36 cellular contexts compared by ENCODE assay signal in genomic region chr17:35154486-35154885, GRCh38. TPM values are rescaled to one million over a fixed set of nuclear protein-coding genes. Genes with fewer than 3 reads are reported as not detected.
"Had no signal": no experiment of that assay in that cellular context is flagged by ENCODE, and none has a peak within 500 bp of the region (broad histone marks: within the 10 kb centered on the region; RNA-seq: fewer than 3 reads in every experiment).

No MANE protein-coding gene starts in this region.

- H3K36me3 Mint-ChIP-seq: activated naive CD8-positive, alpha-beta T cell treated with anti-CD3 and anti-CD28 coated beads for 36 hours; brain had no signal

- H3K9me3 ChIP-seq: ascending aorta, breast epithelium, esophagus squamous epithelium, gastroesophageal sphincter had no signal

- H3K27ac Mint-ChIP-seq: activated CD4-positive, alpha-beta T cell treated with anti-CD3 and anti-CD28 coated beads for 36 hours; activated CD4-positive, alpha-beta T cell treated with anti-CD3 and anti-CD28 coated beads, Interleukin-2, amount 10 ng/mL, durations not matched to agents 24 days and 14 days; activated CD8-positive, alpha-beta T cell treated with anti-CD3 and anti-CD28 coated beads for 36 hours; activated naive CD8-positive, alpha-beta T cell treated with anti-CD3 and anti-CD28 coated beads for 36 hours; activated naive CD8-positive, alpha-beta T cell treated with anti-CD3 and anti-CD28 coated beads, Interleukin-2, amount 50 U/mL, for 24 hours; activated T-helper 17 cell treated with anti-CD3 and anti-CD28 coated beads, Interleukin-2, amount 50 U/mL, for 72 hours had no signal

- H3K4me3 ChIP-seq: ascending aorta, breast epithelium, cardiac muscle cell, esophagus squamous epithelium, gastroesophageal sphincter had no signal

- FAIRE-seq: colon, endometrium, endothelial cell of umbilical vein had no signal

- H3K27me3 ChIP-seq: ascending aorta, breast epithelium, cardiac muscle cell, gastroesophageal sphincter had no signal

- H3K36me3 ChIP-seq: ascending aorta, breast epithelium, esophagus squamous epithelium, gastroesophageal sphincter had no signal

- DNase-seq: activated CD4-positive, alpha-beta T cell treated with anti-CD3 and anti-CD28 coated beads for 36 hours; activated CD4-positive, alpha-beta T cell treated with anti-CD3 and anti-CD28 coated beads, Interleukin-2, amount 10 ng/mL, durations not matched to agents 24 days and 14 days; activated CD4-positive, CD25-positive, alpha-beta regulatory T cell; activated CD4-positive, CD25-positive, alpha-beta regulatory T cell treated with anti-CD3 and anti-CD28 coated beads, Interleukin-2, amount 50 U/mL, for 72 hours; activated CD8-positive, alpha-beta memory T cell treated with anti-CD3 and anti-CD28 coated beads for 24 hours; activated CD8-positive, alpha-beta T cell treated with anti-CD3 and anti-CD28 coated beads for 36 hours; activated effector memory CD4-positive, alpha-beta T cell treated with Interleukin-2 at 50 U/mL for 16 hours; activated gamma-delta T cell treated with Interleukin-2 at 50 U/mL for 16 hours; activated naive CD4-positive, alpha-beta T cell treated with anti-CD3 and anti-CD28 coated beads, Interleukin-2, amount 50 U/mL, for 16 hours; activated naive CD4-positive, alpha-beta T cell treated with Interleukin-2 at 50 U/mL for 16 hours; activated naive CD8-positive, alpha-beta T cell treated with anti-CD3 and anti-CD28 coated beads for 36 hours; activated naive CD8-positive, alpha-beta T cell treated with anti-CD3 and anti-CD28 coated beads, Interleukin-2, amount 50 U/mL, for 24 hours; activated T-cell treated with anti-CD3 and anti-CD28 coated beads, Interleukin-2, amount 50 U/mL, for 4 hours; cortex of kidney; dermis blood vessel endothelial cell; effector CD4-positive, alpha-beta T cell; esophagus squamous epithelium; foreskin melanocyte; T-helper 1 cell; T-helper 2 cell had no signal

- H3K9me3 Mint-ChIP-seq: activated CD8-positive, alpha-beta T cell treated with anti-CD3 and anti-CD28 coated beads for 36 hours; activated naive CD8-positive, alpha-beta T cell treated with anti-CD3 and anti-CD28 coated beads for 36 hours; activated naive CD8-positive, alpha-beta T cell treated with anti-CD3 and anti-CD28 coated beads, Interleukin-2, amount 50 U/mL, for 24 hours; activated T-cell treated with anti-CD3 and anti-CD28 coated beads, Interleukin-2, amount 50 U/mL, for 4 hours; activated T-helper 17 cell treated with anti-CD3 and anti-CD28 coated beads, Interleukin-2, amount 50 U/mL, for 72 hours; brain; central memory CD8-positive, alpha-beta T cell had no signal

- H3K4me3 Mint-ChIP-seq: activated CD4-positive, alpha-beta T cell treated with anti-CD3 and anti-CD28 coated beads for 36 hours; activated CD4-positive, alpha-beta T cell treated with anti-CD3 and anti-CD28 coated beads, Interleukin-2, amount 10 ng/mL, durations not matched to agents 24 days and 14 days; activated CD8-positive, alpha-beta T cell treated with anti-CD3 and anti-CD28 coated beads for 36 hours; activated naive CD8-positive, alpha-beta T cell treated with anti-CD3 and anti-CD28 coated beads for 36 hours; activated naive CD8-positive, alpha-beta T cell treated with anti-CD3 and anti-CD28 coated beads, Interleukin-2, amount 50 U/mL, for 24 hours; activated T-cell treated with anti-CD3 and anti-CD28 coated beads, Interleukin-2, amount 50 U/mL, for 4 hours; activated T-helper 17 cell treated with anti-CD3 and anti-CD28 coated beads, Interleukin-2, amount 50 U/mL, for 72 hours; central memory CD8-positive, alpha-beta T cell had no signal

- H3K27ac ChIP-seq: ascending aorta, breast epithelium, cardiac muscle cell, epithelial cell of prostate, esophagus squamous epithelium, gastroesophageal sphincter had no signal

- H3K4me1 ChIP-seq: ascending aorta, breast epithelium, esophagus squamous epithelium, gastroesophageal sphincter had no signal

- H3K27me3 Mint-ChIP-seq: activated CD4-positive, alpha-beta T cell treated with anti-CD3 and anti-CD28 coated beads for 36 hours; activated CD8-positive, alpha-beta T cell treated with anti-CD3 and anti-CD28 coated beads for 36 hours; activated naive CD8-positive, alpha-beta T cell treated with anti-CD3 and anti-CD28 coated beads for 36 hours; activated naive CD8-positive, alpha-beta T cell treated with anti-CD3 and anti-CD28 coated beads, Interleukin-2, amount 50 U/mL, for 24 hours; activated T-helper 17 cell treated with anti-CD3 and anti-CD28 coated beads, Interleukin-2, amount 50 U/mL, for 72 hours; central memory CD8-positive, alpha-beta T cell had no signal

- ATAC-seq: activated CD4-positive, alpha-beta T cell treated with anti-CD3 and anti-CD28 coated beads for 36 hours; activated CD8-positive, alpha-beta T cell treated with anti-CD3 and anti-CD28 coated beads for 36 hours; activated naive CD8-positive, alpha-beta T cell treated with anti-CD3 and anti-CD28 coated beads, Interleukin-2, amount 50 U/mL, for 24 hours; activated T-cell treated with anti-CD3 and anti-CD28 coated beads, Interleukin-2, amount 50 U/mL, for 4 hours; activated T-helper 17 cell treated with anti-CD3 and anti-CD28 coated beads, Interleukin-2, amount 50 U/mL, for 72 hours; gastroesophageal sphincter had no signal

- H3K4me1 Mint-ChIP-seq: brain had no signal

RNA-seq across cellular contexts. Expression of gene UNC45B, which starts 6.9 kb away (rescaled TPM):
- total RNA-seq: activated CD4-positive, alpha-beta T cell treated with anti-CD3 and anti-CD28 coated beads, Interleukin-2, amount 10 ng/mL, durations not matched to agents 24 days and 14 days; activated T-cell treated with anti-CD3 and anti-CD28 coated beads, Interleukin-2, amount 50 U/mL, for 4 hours; activated T-helper 17 cell treated with anti-CD3 and anti-CD28 coated beads, Interleukin-2, amount 50 U/mL, for 72 hours; ascending aorta; breast epithelium; cerebellum; dermis blood vessel endothelial cell; endothelial cell of umbilical vein; esophagus squamous epithelium; fibroblast of lung; fibroblast of villous mesenchyme had no signal
- polyA plus RNA-seq: endothelial cell of umbilical vein, fibroblast of lung had no signal

RNA-seq across cellular contexts. Expression of gene FNDC8, which starts 33.1 kb away (rescaled TPM):
- total RNA-seq: activated CD4-positive, alpha-beta T cell treated with anti-CD3 and anti-CD28 coated beads for 36 hours; activated CD4-positive, alpha-beta T cell treated with anti-CD3 and anti-CD28 coated beads, Interleukin-2, amount 10 ng/mL, durations not matched to agents 24 days and 14 days; activated CD8-positive, alpha-beta T cell treated with anti-CD3 and anti-CD28 coated beads for 36 hours; activated naive CD8-positive, alpha-beta T cell treated with anti-CD3 and anti-CD28 coated beads for 36 hours; activated T-cell treated with anti-CD3 and anti-CD28 coated beads, Interleukin-2, amount 50 U/mL, for 4 hours; activated T-helper 17 cell treated with anti-CD3 and anti-CD28 coated beads, Interleukin-2, amount 50 U/mL, for 72 hours; ascending aorta; breast epithelium; cardiac muscle cell; cerebellum; dermis blood vessel endothelial cell; endothelial cell of umbilical vein; esophagus squamous epithelium; fibroblast of lung; fibroblast of villous mesenchyme; gastroesophageal sphincter; glomerular endothelial cell had no signal
- polyA plus RNA-seq: cardiac muscle cell, endothelial cell of umbilical vein, fibroblast of lung had no signal

RNA-seq across cellular contexts. Expression of gene SLC35G3, which starts 39.7 kb away (rescaled TPM):
- total RNA-seq: activated CD4-positive, alpha-beta T cell treated with anti-CD3 and anti-CD28 coated beads for 36 hours; activated CD4-positive, alpha-beta T cell treated with anti-CD3 and anti-CD28 coated beads, Interleukin-2, amount 10 ng/mL, durations not matched to agents 24 days and 14 days; activated CD8-positive, alpha-beta T cell treated with anti-CD3 and anti-CD28 coated beads for 36 hours; activated naive CD8-positive, alpha-beta T cell treated with anti-CD3 and anti-CD28 coated beads for 36 hours; activated T-cell treated with anti-CD3 and anti-CD28 coated beads, Interleukin-2, amount 50 U/mL, for 4 hours; activated T-helper 17 cell treated with anti-CD3 and anti-CD28 coated beads, Interleukin-2, amount 50 U/mL, for 72 hours; ascending aorta; breast epithelium; cardiac muscle cell; cerebellum; dermis blood vessel endothelial cell; endothelial cell of umbilical vein; esophagus squamous epithelium; fibroblast of lung; fibroblast of villous mesenchyme; gastroesophageal sphincter; glomerular endothelial cell had no signal
- polyA plus RNA-seq: endothelial cell of umbilical vein, esophagus, fibroblast of lung had no signal
